In the genomic region with DNA sequence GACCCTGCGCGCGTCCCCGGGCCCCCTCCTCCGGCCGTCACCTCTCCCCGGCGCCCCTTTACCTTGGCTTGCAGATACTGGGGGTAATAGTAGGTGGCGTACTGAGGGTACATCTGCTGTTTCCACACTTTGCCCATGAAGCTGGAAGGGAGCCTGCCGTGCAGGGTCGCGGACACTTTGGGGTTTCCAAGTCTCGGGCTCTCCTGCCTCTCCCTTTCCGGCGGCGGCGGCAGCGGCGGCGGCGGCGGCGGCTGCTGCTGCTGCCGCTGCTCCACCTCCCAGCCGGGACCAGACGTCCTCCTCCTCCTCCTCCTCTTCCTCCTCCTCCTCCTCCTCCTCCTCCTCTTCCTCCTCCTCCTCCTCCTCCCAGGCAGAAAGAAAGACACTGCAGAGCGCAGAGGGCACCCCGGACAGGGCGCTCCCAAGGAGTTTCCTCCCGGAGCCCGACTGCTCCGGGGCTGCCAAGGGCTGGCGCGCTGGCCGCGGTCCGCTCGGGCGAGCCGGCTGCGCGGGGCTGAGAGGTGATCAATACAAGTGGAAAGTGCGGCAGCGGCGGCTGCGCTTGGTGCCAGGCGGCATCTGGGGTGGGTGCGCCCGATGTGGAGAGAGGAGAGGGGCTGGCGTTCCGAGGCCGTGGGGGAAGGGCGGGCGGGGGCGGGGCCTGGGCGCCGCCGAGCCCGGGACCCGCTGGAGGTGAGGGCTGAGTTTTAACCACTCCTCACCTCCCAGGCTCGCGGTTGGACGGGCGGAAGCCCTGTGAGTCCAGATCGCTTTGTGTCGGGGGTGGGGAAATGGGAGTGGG, we compare ENCODE assay signal across 8 cellular contexts. TPM values are rescaled to one million over a fixed set of nuclear protein-coding genes. Genes with fewer than 3 reads are reported as not detected.
A peak's percentile ranks its signal among the peaks of the same experiment; 100 is the strongest.
DNase-seq lines count a peak whose midpoint lies in the region; ATAC-seq and TF ChIP-seq lines count a peak whose summit lies in the region.

A gene with protein sequence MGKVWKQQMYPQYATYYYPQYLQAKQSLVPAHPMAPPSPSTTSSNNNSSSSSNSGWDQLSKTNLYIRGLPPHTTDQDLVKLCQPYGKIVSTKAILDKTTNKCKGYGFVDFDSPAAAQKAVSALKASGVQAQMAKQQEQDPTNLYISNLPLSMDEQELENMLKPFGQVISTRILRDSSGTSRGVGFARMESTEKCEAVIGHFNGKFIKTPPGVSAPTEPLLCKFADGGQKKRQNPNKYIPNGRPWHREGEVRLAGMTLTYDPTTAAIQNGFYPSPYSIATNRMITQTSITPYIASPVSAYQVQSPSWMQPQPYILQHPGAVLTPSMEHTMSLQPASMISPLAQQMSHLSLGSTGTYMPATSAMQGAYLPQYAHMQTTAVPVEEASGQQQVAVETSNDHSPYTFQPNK (minus strand): TSS at position 581 of the 802 bp plus-strand sequence. CDS start 444 bp downstream, at position 137.

- no peaks in the 10 kb centered on the region for H3K9me3 Mint-ChIP-seq in activated CD4-positive, alpha-beta T cell treated with anti-CD3 and anti-CD28 coated beads for 36 hours (ENCODE audit: low read depth)

- peak within 1 kb of the TSS; percentile 65 for H3K27ac Mint-ChIP-seq in activated CD4-positive, alpha-beta T cell treated with anti-CD3 and anti-CD28 coated beads for 36 hours

- TF ChIP-seq CTCF in coronary artery (IDR thresholded peaks at IDR 0.05), result no peak

- DNase-seq in DMS153 (lab: John Stamatoyannopoulos, UW) (peak; percentile 20), DMS153 treated with DMSO at 0.1 percent for 48 hours (lab: John Stamatoyannopoulos, UW; ENCODE audit: unreplicated experiment) (no peak), NCI-H2029 treated with DMSO at 0.1 percent for 48 hours (lab: John Stamatoyannopoulos, UW) (peak; percentile 4), coronary artery (ENCODE audit: low spot score) (peak; percentile 84), left kidney (ENCODE audit: low read depth, low spot score) (peak; percentile 94)
- DNase-seq in activated CD4-positive, alpha-beta T cell treated with anti-CD3 and anti-CD28 coated beads for 36 hours, result peak; percentile 70
- peak; percentile 32 for DNase-seq in stimulated activated CD4-positive, alpha-beta T cell treated with anti-CD3 and anti-CD28 coated beads, Interleukin-2, amount 100 ng/mL, for 4 hours (ENCODE audit: low read depth)

- H3K4me3 ChIP-seq in coronary artery, result peak within 1 kb of the TSS; percentile 91

- peak within 1 kb of the TSS; percentile 91 for H3K4me3 Mint-ChIP-seq in activated CD4-positive, alpha-beta T cell treated with anti-CD3 and anti-CD28 coated beads for 36 hours

- peaks cover 2% of the 10 kb centered on the region for H3K27me3 Mint-ChIP-seq in activated CD4-positive, alpha-beta T cell treated with anti-CD3 and anti-CD28 coated beads for 36 hours

- H3K27ac ChIP-seq in coronary artery, result peak within 1 kb of the TSS; percentile 92 to 97

- CTCF ChIA-PET in activated CD4-positive, alpha-beta T cell treated with anti-CD3 and anti-CD28 coated beads for 36 hours (lab: Charles Lee), result interaction anchor here (1.0 kb wide), 1 partner anchor 21 kb away, joined by 3 read pairs; no protein-coding TSS in a partner anchor

- no peaks in the 10 kb centered on the region for H3K36me3 Mint-ChIP-seq in activated CD4-positive, alpha-beta T cell treated with anti-CD3 and anti-CD28 coated beads for 36 hours (ENCODE audit: low read depth)

- intact Hi-C loops in activated CD4-positive, alpha-beta T cell treated with anti-CD3 and anti-CD28 coated beads for 36 hours (cut with DNase I, micrococcal nuclease), result loop anchor here (2.0 to 10.0 kb wide), 5 partner anchors 65 to 671 kb away; partner anchors contain the start of gene TANK (in 2 of the 2)

- peaks cover 48% of the 10 kb centered on the region for H3K4me1 Mint-ChIP-seq in activated CD4-positive, alpha-beta T cell treated with anti-CD3 and anti-CD28 coated beads for 36 hours

- ATAC-seq in activated CD4-positive, alpha-beta T cell treated with anti-CD3 and anti-CD28 coated beads for 36 hours, result peak; percentile 31
- ATAC-seq in GM21619 (IDR thresholded peaks at IDR 0.05; ENCODE audit: unreplicated experiment), result no peak

- POLR2A ChIA-PET in activated CD4-positive, alpha-beta T cell treated with anti-CD3 and anti-CD28 coated beads for 36 hours (lab: Charles Lee), result interaction anchor here (0.7 kb wide), 1 partner anchor 650 kb away, joined by 3 read pairs; no protein-coding TSS in a partner anchor

RNA-seq across cellular contexts. Expression of the gene that starts here (rescaled TPM):
- 10 to 100 TPM; 39.3 to 47.7 TPM for total RNA-seq in activated CD4-positive, alpha-beta T cell treated with anti-CD3 and anti-CD28 coated beads for 36 hours
